Comparison of ENCODE assay signal across 8 cellular contexts in genomic region chr3:181726351-181727121, GRCh38. TPM values are rescaled to one million over a fixed set of nuclear protein-coding genes. Genes with fewer than 3 reads are reported as not detected.
A peak's percentile ranks its signal among the peaks of the same experiment; 100 is the strongest.
DNase-seq lines count a peak whose midpoint lies in the region; ATAC-seq and TF ChIP-seq lines count a peak whose summit lies in the region.

No MANE protein-coding gene starts in this region.

- DNase-seq in GM12864 (ENCODE audit: low read depth) (no peak), PC-9 (no peak), fibroblast of pulmonary artery (ENCODE audit: low read depth) (no peak), prostate gland (ENCODE audit: low spot score) (no peak), kidney glomerular epithelial cell (lab: John Stamatoyannopoulos, UW) (no peak)

- ATAC-seq in HG03108 (IDR thresholded peaks at IDR 0.05; ENCODE audit: unreplicated experiment): no peak
- ATAC-seq in GM21447 (IDR thresholded peaks at IDR 0.05; ENCODE audit: unreplicated experiment): no peak
- ATAC-seq in GM18519 (IDR thresholded peaks at IDR 0.05; ENCODE audit: low FRiP score, unreplicated experiment): no peak

- H2AFZ ChIP-seq in PC-9: no peak overlapping the region

- H3K9me2 ChIP-seq in PC-9 (ENCODE audit: insufficient read depth): no peaks in the 10 kb centered on the region

- 15% methylated on average over 39 of the region's 47 CpGs for WGBS in prostate gland

- no TSS peak for BruUV-seq in PC-9 (replicated peaks; lab: Mats Ljungman, UMichigan)

- H3K4me3 ChIP-seq in GM12864 (ENCODE audit: low read depth, low read length) (peak overlapping the region; percentile 35), PC-9 (no peak overlapping the region), fibroblast of pulmonary artery (replicated peaks; ENCODE audit: low read depth, low read length) (peak overlapping the region; percentile 36), prostate gland (peak overlapping the region; percentile 32 to 38)

- no peak for TF ChIP-seq POLR2A in prostate gland (IDR thresholded peaks at IDR 0.05)

- H3K4me2 ChIP-seq in PC-9: peak overlapping the region; percentile 48; the same call in 1 of the 2 replicates

- no peaks in the 10 kb centered on the region for H3K36me3 ChIP-seq in PC-9 (ENCODE audit: low read depth)
- H3K36me3 ChIP-seq in prostate gland: no peaks in the 10 kb centered on the region

- peaks cover 40% of the 10 kb centered on the region for H3K27me3 ChIP-seq in PC-9 (ENCODE audit: insufficient read depth, low read depth)
- no peaks in the 10 kb centered on the region for H3K27me3 ChIP-seq in prostate gland (replicated peaks; ENCODE audit: insufficient read depth)

- intact Hi-C loops in PC-9 (cut with micrococcal nuclease; ENCODE audit: unreplicated experiment) (no loop called here), prostate gland (cut with DNase I) (no loop called here)

- no peaks in the 10 kb centered on the region for H3K79me2 ChIP-seq in PC-9 (ENCODE audit: low read depth)

- H3K27ac ChIP-seq in PC-9: no peak overlapping the region
- H3K27ac ChIP-seq in prostate gland: peak overlapping the region; percentile 66 to 77

- CTCF ChIA-PET in PC-9 (lab: Charles Lee): interaction anchor here (0.9 kb wide), 1 partner anchor 26 kb away, joined by 3 read pairs; no protein-coding TSS in a partner anchor

- H3K4me1 ChIP-seq in PC-9 (replicated peaks; ENCODE audit: insufficient read depth) (no peaks in the 10 kb centered on the region), prostate gland (replicated peaks) (no peaks in the 10 kb centered on the region)

- H3F3A ChIP-seq in PC-9 (ENCODE audit: insufficient read depth, low read depth): no peaks in the 10 kb centered on the region

- TF ChIP-seq CTCF in GM12864 (IDR thresholded peaks at IDR 0.05; ENCODE audit: low read depth, low read length, missing control alignments): no peak
- TF ChIP-seq CTCF in PC-9 (conservative IDR thresholded peaks at IDR 0.05): no peak
- TF ChIP-seq CTCF in fibroblast of pulmonary artery (IDR thresholded peaks at IDR 0.05; ENCODE audit: low read length, missing control alignments): no peak
- TF ChIP-seq CTCF in prostate gland (IDR thresholded peaks at IDR 0.05): peak in 1 of 4 experiments; percentile 42

- no peaks in the 10 kb centered on the region for H4K20me1 ChIP-seq in PC-9 (ENCODE audit: insufficient read depth)

- H3K9me3 ChIP-seq in PC-9 (ENCODE audit: insufficient read depth, low read depth) (no peaks in the 10 kb centered on the region), prostate gland (no peaks in the 10 kb centered on the region)

- POLR2A ChIA-PET in PC-9 (lab: Charles Lee; ENCODE audit: unreplicated experiment): no interaction called here

RNA-seq across cellular contexts. Expression of gene SOX2, which starts 14.8 kb away (rescaled TPM):
- total RNA-seq in PC-9 (2021) (not detected in 2 replicates), prostate gland (10 to 100 TPM; 10.5 to 17.8 TPM)

Comparison
In these comparisons a context has a peak if more than half of its experiments do, and no peak if none do; other contexts are left out.
1. RNA of gene SOX2, which starts 14.8 kb away (total RNA-seq): 10.5 to 17.8 TPM in prostate gland; not detected in PC-9; every median in the first group is over 10 times any median in the second.